ENCODE assay signal across 1 cellular context in the genomic region with DNA sequence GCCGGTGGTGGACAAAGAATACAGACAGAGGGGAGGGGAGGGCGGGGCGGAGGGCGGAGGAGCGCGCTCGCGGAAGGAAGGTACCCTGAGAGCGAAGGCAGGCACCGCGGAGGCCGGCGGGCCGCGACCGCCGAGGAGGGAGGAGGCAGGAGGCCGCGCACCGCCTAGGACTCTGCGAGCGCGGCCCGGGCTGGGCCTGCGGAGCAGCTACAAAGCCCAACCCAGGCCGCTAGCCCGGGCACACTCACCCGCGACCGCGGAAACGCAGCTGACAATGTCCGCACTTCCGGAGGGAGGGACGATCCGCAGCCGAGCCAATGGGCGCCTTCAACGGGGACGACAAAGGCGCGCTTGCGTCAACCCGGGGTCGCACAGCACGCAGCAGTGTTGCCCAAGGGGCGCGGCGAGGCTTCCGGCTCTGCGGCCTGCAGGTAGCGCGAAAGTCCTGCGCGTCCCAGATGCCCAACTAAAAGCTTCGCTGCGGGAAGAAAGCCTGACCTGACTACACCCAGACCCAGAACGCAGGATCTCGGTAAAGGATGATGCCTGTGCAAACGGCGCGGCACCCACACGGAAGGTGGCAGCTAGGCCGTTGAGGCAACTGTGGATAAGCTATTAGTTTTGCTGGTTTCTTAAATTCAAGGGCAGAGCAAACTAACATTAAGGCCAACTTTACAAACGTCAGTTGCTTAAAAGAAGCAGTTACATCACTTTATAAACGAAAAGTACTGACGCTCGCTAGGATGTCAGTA.
TF ChIP-seq lines count a peak whose summit lies in the region.

A gene (minus strand): TSS at position 276 of the 752 bp plus-strand sequence. CDS start 3,486 bp downstream, outside the sequence.

TF ChIP-seq in HepG2, 621 proteins besides CTCF, POLR2A, EP300 and RAD21 (continued from another document and continues in another):
- TF ChIP-seq, protein P1, sequence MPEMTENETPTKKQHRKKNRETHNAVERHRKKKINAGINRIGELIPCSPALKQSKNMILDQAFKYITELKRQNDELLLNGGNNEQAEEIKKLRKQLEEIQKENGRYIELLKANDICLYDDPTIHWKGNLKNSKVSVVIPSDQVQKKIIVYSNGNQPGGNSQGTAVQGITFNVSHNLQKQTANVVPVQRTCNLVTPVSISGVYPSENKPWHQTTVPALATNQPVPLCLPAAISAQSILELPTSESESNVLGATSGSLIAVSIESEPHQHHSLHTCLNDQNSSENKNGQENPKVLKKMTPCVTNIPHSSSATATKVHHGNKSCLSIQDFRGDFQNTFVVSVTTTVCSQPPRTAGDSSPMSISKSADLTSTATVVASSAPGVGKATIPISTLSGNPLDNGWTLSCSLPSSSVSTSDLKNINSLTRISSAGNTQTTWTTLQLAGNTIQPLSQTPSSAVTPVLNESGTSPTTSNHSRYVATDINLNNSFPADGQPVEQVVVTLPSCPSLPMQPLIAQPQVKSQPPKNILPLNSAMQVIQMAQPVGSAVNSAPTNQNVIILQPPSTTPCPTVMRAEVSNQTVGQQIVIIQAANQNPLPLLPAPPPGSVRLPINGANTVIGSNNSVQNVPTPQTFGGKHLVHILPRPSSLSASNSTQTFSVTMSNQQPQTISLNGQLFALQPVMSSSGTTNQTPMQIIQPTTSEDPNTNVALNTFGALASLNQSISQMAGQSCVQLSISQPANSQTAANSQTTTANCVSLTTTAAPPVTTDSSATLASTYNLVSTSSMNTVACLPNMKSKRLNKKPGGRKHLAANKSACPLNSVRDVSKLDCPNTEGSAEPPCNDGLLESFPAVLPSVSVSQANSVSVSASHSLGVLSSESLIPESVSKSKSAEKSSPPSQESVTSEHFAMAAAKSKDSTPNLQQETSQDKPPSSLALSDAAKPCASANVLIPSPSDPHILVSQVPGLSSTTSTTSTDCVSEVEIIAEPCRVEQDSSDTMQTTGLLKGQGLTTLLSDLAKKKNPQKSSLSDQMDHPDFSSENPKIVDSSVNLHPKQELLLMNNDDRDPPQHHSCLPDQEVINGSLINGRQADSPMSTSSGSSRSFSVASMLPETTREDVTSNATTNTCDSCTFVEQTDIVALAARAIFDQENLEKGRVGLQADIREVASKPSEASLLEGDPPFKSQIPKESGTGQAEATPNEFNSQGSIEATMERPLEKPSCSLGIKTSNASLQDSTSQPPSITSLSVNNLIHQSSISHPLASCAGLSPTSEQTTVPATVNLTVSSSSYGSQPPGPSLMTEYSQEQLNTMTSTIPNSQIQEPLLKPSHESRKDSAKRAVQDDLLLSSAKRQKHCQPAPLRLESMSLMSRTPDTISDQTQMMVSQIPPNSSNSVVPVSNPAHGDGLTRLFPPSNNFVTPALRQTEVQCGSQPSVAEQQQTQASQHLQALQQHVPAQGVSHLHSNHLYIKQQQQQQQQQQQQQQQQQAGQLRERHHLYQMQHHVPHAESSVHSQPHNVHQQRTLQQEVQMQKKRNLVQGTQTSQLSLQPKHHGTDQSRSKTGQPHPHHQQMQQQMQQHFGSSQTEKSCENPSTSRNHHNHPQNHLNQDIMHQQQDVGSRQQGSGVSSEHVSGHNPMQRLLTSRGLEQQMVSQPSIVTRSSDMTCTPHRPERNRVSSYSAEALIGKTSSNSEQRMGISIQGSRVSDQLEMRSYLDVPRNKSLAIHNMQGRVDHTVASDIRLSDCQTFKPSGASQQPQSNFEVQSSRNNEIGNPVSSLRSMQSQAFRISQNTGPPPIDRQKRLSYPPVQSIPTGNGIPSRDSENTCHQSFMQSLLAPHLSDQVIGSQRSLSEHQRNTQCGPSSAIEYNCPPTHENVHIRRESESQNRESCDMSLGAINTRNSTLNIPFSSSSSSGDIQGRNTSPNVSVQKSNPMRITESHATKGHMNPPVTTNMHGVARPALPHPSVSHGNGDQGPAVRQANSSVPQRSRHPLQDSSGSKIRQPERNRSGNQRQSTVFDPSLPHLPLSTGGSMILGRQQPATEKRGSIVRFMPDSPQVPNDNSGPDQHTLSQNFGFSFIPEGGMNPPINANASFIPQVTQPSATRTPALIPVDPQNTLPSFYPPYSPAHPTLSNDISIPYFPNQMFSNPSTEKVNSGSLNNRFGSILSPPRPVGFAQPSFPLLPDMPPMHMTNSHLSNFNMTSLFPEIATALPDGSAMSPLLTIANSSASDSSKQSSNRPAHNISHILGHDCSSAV (CRISPR knock-in tag; IDR thresholded peaks at IDR 0.05; ENCODE audit: borderline replicate concordance): 0 out of 2 replicates have a peak, but pooled peaks have one; percentile 19
- no peak for TF ChIP-seq ZNF577 (CRISPR knock-in tag; IDR thresholded peaks at IDR 0.05; ENCODE audit: borderline replicate concordance, low read depth)
- peak; percentile 93; the same call in 1 of the 2 replicates for TF ChIP-seq TOE1 (CRISPR knock-in tag; IDR thresholded peaks at IDR 0.05)
- TF ChIP-seq, protein P2, sequence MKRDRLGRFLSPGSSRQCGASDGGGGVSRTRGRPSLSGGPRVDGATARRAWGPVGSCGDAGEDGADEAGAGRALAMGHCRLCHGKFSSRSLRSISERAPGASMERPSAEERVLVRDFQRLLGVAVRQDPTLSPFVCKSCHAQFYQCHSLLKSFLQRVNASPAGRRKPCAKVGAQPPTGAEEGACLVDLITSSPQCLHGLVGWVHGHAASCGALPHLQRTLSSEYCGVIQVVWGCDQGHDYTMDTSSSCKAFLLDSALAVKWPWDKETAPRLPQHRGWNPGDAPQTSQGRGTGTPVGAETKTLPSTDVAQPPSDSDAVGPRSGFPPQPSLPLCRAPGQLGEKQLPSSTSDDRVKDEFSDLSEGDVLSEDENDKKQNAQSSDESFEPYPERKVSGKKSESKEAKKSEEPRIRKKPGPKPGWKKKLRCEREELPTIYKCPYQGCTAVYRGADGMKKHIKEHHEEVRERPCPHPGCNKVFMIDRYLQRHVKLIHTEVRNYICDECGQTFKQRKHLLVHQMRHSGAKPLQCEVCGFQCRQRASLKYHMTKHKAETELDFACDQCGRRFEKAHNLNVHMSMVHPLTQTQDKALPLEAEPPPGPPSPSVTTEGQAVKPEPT (CRISPR knock-in tag; IDR thresholded peaks at IDR 0.05; ENCODE audit: low read depth): 0 out of 2 replicates have a peak, but pooled peaks have one; percentile 57
- peak; percentile 36; the same call in 1 of the 2 replicates for TF ChIP-seq ZSCAN25 (CRISPR knock-in tag; IDR thresholded peaks at IDR 0.05)
- peak; percentile 83 for TF ChIP-seq YY1 (IDR thresholded peaks at IDR 0.05; ENCODE audit: insufficient read depth, insufficient replicate concordance, low read depth, low read length)
- TF ChIP-seq ZNF264 (CRISPR knock-in tag; IDR thresholded peaks at IDR 0.05): peak; percentile 62; the same call in 1 of the 2 replicates
- TF ChIP-seq, protein P3, sequence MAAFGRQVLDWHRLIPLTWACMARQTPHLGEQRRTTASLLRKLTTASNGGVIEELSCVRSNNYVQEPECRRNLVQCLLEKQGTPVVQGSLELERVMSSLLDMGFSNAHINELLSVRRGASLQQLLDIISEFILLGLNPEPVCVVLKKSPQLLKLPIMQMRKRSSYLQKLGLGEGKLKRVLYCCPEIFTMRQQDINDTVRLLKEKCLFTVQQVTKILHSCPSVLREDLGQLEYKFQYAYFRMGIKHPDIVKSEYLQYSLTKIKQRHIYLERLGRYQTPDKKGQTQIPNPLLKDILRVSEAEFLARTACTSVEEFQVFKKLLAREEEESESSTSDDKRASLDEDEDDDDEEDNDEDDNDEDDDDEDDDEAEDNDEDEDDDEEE (CRISPR knock-in tag; IDR thresholded peaks at IDR 0.05): peak; percentile 88
- TF ChIP-seq GABPA (IDR thresholded peaks at IDR 0.05; ENCODE audit: low read depth, low read length): peak; percentile 84
- TF ChIP-seq GABPA (CRISPR knock-in tag; IDR thresholded peaks at IDR 0.05; ENCODE audit: low read depth): peak; percentile 91
- TF ChIP-seq, protein P4, sequence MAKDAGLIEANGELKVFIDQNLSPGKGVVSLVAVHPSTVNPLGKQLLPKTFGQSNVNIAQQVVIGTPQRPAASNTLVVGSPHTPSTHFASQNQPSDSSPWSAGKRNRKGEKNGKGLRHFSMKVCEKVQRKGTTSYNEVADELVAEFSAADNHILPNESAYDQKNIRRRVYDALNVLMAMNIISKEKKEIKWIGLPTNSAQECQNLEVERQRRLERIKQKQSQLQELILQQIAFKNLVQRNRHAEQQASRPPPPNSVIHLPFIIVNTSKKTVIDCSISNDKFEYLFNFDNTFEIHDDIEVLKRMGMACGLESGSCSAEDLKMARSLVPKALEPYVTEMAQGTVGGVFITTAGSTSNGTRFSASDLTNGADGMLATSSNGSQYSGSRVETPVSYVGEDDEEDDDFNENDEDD (CRISPR knock-in tag; IDR thresholded peaks at IDR 0.05; ENCODE audit: borderline replicate concordance): peak; percentile 81; the same call in 1 of the 2 replicates
- TF ChIP-seq, protein P5, sequence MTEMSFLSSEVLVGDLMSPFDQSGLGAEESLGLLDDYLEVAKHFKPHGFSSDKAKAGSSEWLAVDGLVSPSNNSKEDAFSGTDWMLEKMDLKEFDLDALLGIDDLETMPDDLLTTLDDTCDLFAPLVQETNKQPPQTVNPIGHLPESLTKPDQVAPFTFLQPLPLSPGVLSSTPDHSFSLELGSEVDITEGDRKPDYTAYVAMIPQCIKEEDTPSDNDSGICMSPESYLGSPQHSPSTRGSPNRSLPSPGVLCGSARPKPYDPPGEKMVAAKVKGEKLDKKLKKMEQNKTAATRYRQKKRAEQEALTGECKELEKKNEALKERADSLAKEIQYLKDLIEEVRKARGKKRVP (CRISPR knock-in tag; IDR thresholded peaks at IDR 0.05): peak; percentile 51 to 90; a peak in 3 of 4 replicates
- TF ChIP-seq ARNT2 (CRISPR knock-in tag; IDR thresholded peaks at IDR 0.05; ENCODE audit: low read depth): peak; percentile 93
- 0 out of 2 replicates have a peak, but pooled peaks have one; percentile 18 for TF ChIP-seq RELA (CRISPR knock-in tag; IDR thresholded peaks at IDR 0.05)
- peak; percentile 96 for TF ChIP-seq KAT8 (CRISPR knock-in tag; IDR thresholded peaks at IDR 0.05)
- TF ChIP-seq ZNF550 (CRISPR knock-in tag; IDR thresholded peaks at IDR 0.05; ENCODE audit: borderline replicate concordance): no peak; the same call in 1 of the 2 replicates
- TF ChIP-seq RBM39 (IDR thresholded peaks at IDR 0.05; ENCODE audit: low read depth, low read length, poor library complexity, severe bottlenecking): peak; percentile 63
- TF ChIP-seq ZKSCAN8 (CRISPR knock-in tag; IDR thresholded peaks at IDR 0.05; ENCODE audit: borderline replicate concordance): no peak
- TF ChIP-seq ZNF567 (CRISPR knock-in tag; IDR thresholded peaks at IDR 0.05; ENCODE audit: borderline replicate concordance): 0 out of 2 replicates have a peak, but pooled peaks have one; percentile 54
- TF ChIP-seq, protein P6, sequence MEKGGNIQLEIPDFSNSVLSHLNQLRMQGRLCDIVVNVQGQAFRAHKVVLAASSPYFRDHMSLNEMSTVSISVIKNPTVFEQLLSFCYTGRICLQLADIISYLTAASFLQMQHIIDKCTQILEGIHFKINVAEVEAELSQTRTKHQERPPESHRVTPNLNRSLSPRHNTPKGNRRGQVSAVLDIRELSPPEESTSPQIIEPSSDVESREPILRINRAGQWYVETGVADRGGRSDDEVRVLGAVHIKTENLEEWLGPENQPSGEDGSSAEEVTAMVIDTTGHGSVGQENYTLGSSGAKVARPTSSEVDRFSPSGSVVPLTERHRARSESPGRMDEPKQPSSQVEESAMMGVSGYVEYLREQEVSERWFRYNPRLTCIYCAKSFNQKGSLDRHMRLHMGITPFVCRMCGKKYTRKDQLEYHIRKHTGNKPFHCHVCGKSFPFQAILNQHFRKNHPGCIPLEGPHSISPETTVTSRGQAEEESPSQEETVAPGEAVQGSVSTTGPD (CRISPR knock-in tag; IDR thresholded peaks at IDR 0.05): no peak
- TF ChIP-seq ZNF678 (CRISPR knock-in tag; IDR thresholded peaks at IDR 0.05): no peak
- TF ChIP-seq, protein P7, sequence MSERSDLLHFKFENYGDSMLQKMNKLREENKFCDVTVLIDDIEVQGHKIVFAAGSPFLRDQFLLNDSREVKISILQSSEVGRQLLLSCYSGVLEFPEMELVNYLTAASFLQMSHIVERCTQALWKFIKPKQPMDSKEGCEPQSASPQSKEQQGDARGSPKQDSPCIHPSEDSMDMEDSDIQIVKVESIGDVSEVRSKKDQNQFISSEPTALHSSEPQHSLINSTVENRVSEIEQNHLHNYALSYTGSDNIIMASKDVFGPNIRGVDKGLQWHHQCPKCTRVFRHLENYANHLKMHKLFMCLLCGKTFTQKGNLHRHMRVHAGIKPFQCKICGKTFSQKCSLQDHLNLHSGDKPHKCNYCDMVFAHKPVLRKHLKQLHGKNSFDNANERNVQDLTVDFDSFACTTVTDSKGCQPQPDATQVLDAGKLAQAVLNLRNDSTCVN (CRISPR knock-in tag; IDR thresholded peaks at IDR 0.05; ENCODE audit: borderline replicate concordance): no peak
- TF ChIP-seq, protein P8, sequence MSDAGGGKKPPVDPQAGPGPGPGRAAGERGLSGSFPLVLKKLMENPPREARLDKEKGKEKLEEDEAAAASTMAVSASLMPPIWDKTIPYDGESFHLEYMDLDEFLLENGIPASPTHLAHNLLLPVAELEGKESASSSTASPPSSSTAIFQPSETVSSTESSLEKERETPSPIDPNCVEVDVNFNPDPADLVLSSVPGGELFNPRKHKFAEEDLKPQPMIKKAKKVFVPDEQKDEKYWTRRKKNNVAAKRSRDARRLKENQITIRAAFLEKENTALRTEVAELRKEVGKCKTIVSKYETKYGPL (CRISPR knock-in tag; IDR thresholded peaks at IDR 0.05): 0 out of 2 replicates have a peak, but pooled peaks have one; percentile 52
- TF ChIP-seq POGZ (CRISPR knock-in tag; IDR thresholded peaks at IDR 0.05): peak; percentile 93
- no peak for TF ChIP-seq TCF12 (IDR thresholded peaks at IDR 0.05)
- peak; percentile 66; the same call in 1 of the 2 replicates for TF ChIP-seq TCF12 (CRISPR knock-in tag; IDR thresholded peaks at IDR 0.05)
- peak; percentile 57; the same call in 1 of the 2 replicates for TF ChIP-seq MEIS2 (CRISPR knock-in tag; IDR thresholded peaks at IDR 0.05)
- peak; percentile 94 for TF ChIP-seq KMT2B (CRISPR knock-in tag; IDR thresholded peaks at IDR 0.05)
- TF ChIP-seq TGIF2 (CRISPR knock-in tag; IDR thresholded peaks at IDR 0.05): peak; percentile 86; the same call in 1 of the 2 replicates
- TF ChIP-seq ZNF703 (CRISPR knock-in tag; IDR thresholded peaks at IDR 0.05; ENCODE audit: borderline replicate concordance): no peak
- TF ChIP-seq, protein P9, sequence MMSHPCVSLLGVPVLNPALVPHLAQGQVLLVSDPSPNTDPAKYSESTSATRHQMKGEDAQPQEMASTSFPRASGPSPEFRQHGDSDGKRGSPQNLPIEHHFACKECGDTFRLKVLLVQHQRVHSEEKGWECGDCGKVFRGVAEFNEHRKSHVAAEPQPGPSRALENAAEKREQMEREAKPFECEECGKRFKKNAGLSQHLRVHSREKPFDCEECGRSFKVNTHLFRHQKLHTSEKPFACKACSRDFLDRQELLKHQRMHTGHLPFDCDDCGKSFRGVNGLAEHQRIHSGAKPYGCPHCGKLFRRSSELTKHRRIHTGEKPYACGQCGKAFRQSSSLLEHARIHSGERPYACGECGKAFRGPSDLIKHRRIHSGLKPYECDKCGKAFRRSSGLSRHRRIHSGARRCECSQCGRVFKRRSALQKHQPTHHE (CRISPR knock-in tag; IDR thresholded peaks at IDR 0.05; ENCODE audit: borderline replicate concordance): 0 out of 2 replicates have a peak, but pooled peaks have one; percentile 73
- TF ChIP-seq ZNF138 (CRISPR knock-in tag; IDR thresholded peaks at IDR 0.05; ENCODE audit: low read depth): peak; percentile 74; the same call in 1 of the 2 replicates
- TF ChIP-seq NR2C2 (CRISPR knock-in tag; IDR thresholded peaks at IDR 0.05; ENCODE audit: borderline replicate concordance): peak; percentile 93
- TF ChIP-seq, protein P10, sequence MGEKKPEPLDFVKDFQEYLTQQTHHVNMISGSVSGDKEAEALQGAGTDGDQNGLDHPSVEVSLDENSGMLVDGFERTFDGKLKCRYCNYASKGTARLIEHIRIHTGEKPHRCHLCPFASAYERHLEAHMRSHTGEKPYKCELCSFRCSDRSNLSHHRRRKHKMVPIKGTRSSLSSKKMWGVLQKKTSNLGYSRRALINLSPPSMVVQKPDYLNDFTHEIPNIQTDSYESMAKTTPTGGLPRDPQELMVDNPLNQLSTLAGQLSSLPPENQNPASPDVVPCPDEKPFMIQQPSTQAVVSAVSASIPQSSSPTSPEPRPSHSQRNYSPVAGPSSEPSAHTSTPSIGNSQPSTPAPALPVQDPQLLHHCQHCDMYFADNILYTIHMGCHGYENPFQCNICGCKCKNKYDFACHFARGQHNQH (CRISPR knock-in tag; IDR thresholded peaks at IDR 0.05): peak; percentile 66
- peak; percentile 80; the same call in 1 of the 2 replicates for TF ChIP-seq ZNF274 (CRISPR knock-in tag; IDR thresholded peaks at IDR 0.05)
